ENCODE assay signal across 8 cellular contexts in the genomic region with DNA sequence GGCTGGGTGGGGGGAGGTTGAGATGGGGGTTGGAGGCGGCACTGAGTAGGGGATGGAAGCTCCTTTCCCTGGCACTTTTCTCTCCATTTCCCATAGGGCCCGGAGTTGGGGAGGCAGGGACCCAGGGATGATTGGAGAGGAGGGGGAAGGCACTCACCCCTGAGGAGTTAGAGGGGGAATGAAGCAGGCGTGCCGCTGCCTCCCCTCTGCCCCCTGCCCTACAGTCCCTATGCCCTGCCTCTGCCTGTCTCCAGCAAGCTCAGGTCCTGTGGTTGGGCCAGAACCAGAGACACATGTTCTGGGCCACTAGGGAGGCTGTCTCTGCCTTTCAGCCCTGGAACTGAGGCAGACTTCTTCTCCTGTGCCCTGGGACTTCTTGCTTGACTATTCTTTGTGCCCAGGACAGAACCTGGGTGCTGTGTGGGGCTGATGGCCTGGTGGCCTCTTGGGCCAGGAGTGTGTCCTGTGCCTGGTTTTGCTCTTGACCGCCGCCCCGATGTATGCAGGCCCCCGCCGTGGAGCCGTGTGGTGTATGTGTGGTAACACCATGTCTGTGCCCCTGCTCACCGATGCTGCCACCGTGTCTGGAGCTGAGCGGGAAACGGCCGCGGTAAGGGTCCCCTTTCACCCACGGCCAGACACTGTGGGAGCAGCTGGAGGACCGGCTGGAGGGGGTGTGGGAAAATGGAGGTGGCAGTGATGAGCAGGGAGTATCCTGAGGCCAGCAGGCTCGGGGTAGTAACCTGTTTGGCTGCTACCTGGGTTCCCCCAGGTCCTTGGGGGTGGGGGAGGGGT. TPM values are rescaled to one million over a fixed set of nuclear protein-coding genes. Genes with fewer than 3 reads are reported as not detected.
DNase-seq lines count a peak whose midpoint lies in the region; ATAC-seq and TF ChIP-seq lines count a peak whose summit lies in the region.

No MANE protein-coding gene starts in this region.

- peaks cover 15% of the 10 kb centered on the region for H3K4me1 Mint-ChIP-seq in GM23338
- H3K4me1 Mint-ChIP-seq in T-cell, result peaks cover 25 to 30% (median 28%) of the 10 kb centered on the region in 3 donors

- H3K36me3 ChIP-seq in GM23338 (ENCODE audit: insufficient read depth), result peaks cover 8% of the 10 kb centered on the region; the same call in 1 of the 2 replicates
- H3K36me3 ChIP-seq in sigmoid colon, result peaks cover 4 to 40% (median 10%) of the 10 kb centered on the region in 4 donors

- no peak; the same call in 2 of the 3 replicates for ATAC-seq in GM23338
- ATAC-seq in T-cell (replicated peaks in 1 of 4), result no peak
- no peak for ATAC-seq in GM21723 (IDR thresholded peaks at IDR 0.05; ENCODE audit: unreplicated experiment)

- H3F3A ChIP-seq in GM23338 (replicated peaks; ENCODE audit: low read depth), result 0 out of 2 replicates have a peak, but pooled peaks cover 16% of the 10 kb centered on the region

- intact Hi-C loops in sigmoid colon (cut with DNase I), result no loop called here

- no peaks in the 10 kb centered on the region; the same call in 1 of the 2 replicates for H4K20me1 ChIP-seq in GM23338 (replicated peaks; ENCODE audit: insufficient read depth)

- no peak for TF ChIP-seq EP300 in sigmoid colon (IDR thresholded peaks at IDR 0.05)

- H3K4me3 ChIP-seq in GM23338, result peak overlapping the region; percentile 98
- peak overlapping the region; percentile 93 for H3K4me3 ChIP-seq in fibroblast of villous mesenchyme (ENCODE audit: low read depth, low read length)
- H3K4me3 ChIP-seq in sigmoid colon, result peak overlapping the region; percentile 52 to 84 (median 77)

- TF ChIP-seq CTCF in GM23338 (conservative IDR thresholded peaks at IDR 0.05; ENCODE audit: low read depth in 2 of 2) (no peak), fibroblast of villous mesenchyme (IDR thresholded peaks at IDR 0.05; ENCODE audit: insufficient read depth, low read depth, low read length) (no peak), sigmoid colon (IDR thresholded peaks at IDR 0.05) (no peak)

- no peak overlapping the region for H3K27ac ChIP-seq in GM23338 (ENCODE audit: low read depth)
- H3K27ac ChIP-seq in sigmoid colon, result peak overlapping the region; percentile 73 to 85 (median 82)

- H2AFZ ChIP-seq in GM23338, result no peak overlapping the region

- peaks cover 7% of the 10 kb centered on the region; the same call in 1 of the 2 replicates for H3K4me1 ChIP-seq in GM23338 (ENCODE audit: insufficient read depth)
- peaks cover 0 to 37% (median 32%) of the 10 kb centered on the region in 4 donors for H3K4me1 ChIP-seq in sigmoid colon

- H3K9me3 ChIP-seq in sigmoid colon, result no peaks in the 10 kb centered on the region

- CTCF ChIA-PET in T-cell (lab: Charles Lee), result interaction anchor here in 1 of 2 donors (0.6 to 2.3 kb wide), 5 partner anchors 9 to 165 kb away, joined by 3 to 10 read pairs (median 5); a partner anchor contains a TSS

- DNase-seq in GM23338 (ENCODE audit: low spot score) (peak; percentile 23), T-cell (no peak), fibroblast of villous mesenchyme (ENCODE audit: low read depth) (no peak), sigmoid colon (no peak), KG1 (lab: John Stamatoyannopoulos, UW) (no peak), globus pallidus (ENCODE audit: low spot score) (no peak), NCI-H510A treated with DMSO at 0.1 percent for 48 hours (lab: John Stamatoyannopoulos, UW) (no peak)

- H3K27me3 ChIP-seq in GM23338 (ENCODE audit: insufficient read depth) (no peaks in the 10 kb centered on the region), sigmoid colon (no peaks in the 10 kb centered on the region)

- H3K4me2 ChIP-seq in GM23338, result peak overlapping the region; percentile 81

- no peaks in the 10 kb centered on the region for H3K9me3 Mint-ChIP-seq in GM23338
- no peaks in the 10 kb centered on the region for H3K9me3 Mint-ChIP-seq in T-cell

- H3K27me3 Mint-ChIP-seq in GM23338 (ENCODE audit: insufficient read depth, low read depth, poor library complexity) (peaks cover 11% of the 10 kb centered on the region), T-cell (no peaks in the 10 kb centered on the region)

- 74 to 80% methylated on average over 19 of the region's 19 CpGs for WGBS in sigmoid colon, 2 donors

- peaks cover 14% of the 10 kb centered on the region for H3K79me2 ChIP-seq in GM23338 (replicated peaks; ENCODE audit: insufficient read depth)

- H3K9me2 ChIP-seq in GM23338 (ENCODE audit: insufficient read depth), result no peaks in the 10 kb centered on the region

- H3K36me3 Mint-ChIP-seq in GM23338 (ENCODE audit: low read depth) (peaks cover 35% of the 10 kb centered on the region), T-cell (peaks cover 12% of the 10 kb centered on the region)

- H3K27ac Mint-ChIP-seq in GM23338, result peak overlapping the region; percentile 90; the same call in 1 of the 2 replicates
- H3K27ac Mint-ChIP-seq in T-cell, result peak overlapping the region; percentile 95 to 96

- POLR2A ChIA-PET in T-cell (lab: Charles Lee), result interaction anchor here in 1 of 2 donors (0.5 kb wide), 1 partner anchor 34 kb away, joined by 7 read pairs; no protein-coding TSS in a partner anchor

- no peak for TF ChIP-seq POLR2A in sigmoid colon (IDR thresholded peaks at IDR 0.05)

- H3K4me3 Mint-ChIP-seq in GM23338 (peak overlapping the region; percentile 98), T-cell (peak overlapping the region; percentile 83 to 94 (median 92))

TF ChIP-seq in GM23338, 12 proteins besides CTCF, POLR2A, EP300 and RAD21 (continues in another document):
- TF ChIP-seq EZH2phosphoT487 (IDR thresholded peaks at IDR 0.05; ENCODE audit: unreplicated experiment) (no peak), ZNF114 (CRISPR knock-in tag; IDR thresholded peaks at IDR 0.05) (no peak)
- TF ChIP-seq, protein P1, sequence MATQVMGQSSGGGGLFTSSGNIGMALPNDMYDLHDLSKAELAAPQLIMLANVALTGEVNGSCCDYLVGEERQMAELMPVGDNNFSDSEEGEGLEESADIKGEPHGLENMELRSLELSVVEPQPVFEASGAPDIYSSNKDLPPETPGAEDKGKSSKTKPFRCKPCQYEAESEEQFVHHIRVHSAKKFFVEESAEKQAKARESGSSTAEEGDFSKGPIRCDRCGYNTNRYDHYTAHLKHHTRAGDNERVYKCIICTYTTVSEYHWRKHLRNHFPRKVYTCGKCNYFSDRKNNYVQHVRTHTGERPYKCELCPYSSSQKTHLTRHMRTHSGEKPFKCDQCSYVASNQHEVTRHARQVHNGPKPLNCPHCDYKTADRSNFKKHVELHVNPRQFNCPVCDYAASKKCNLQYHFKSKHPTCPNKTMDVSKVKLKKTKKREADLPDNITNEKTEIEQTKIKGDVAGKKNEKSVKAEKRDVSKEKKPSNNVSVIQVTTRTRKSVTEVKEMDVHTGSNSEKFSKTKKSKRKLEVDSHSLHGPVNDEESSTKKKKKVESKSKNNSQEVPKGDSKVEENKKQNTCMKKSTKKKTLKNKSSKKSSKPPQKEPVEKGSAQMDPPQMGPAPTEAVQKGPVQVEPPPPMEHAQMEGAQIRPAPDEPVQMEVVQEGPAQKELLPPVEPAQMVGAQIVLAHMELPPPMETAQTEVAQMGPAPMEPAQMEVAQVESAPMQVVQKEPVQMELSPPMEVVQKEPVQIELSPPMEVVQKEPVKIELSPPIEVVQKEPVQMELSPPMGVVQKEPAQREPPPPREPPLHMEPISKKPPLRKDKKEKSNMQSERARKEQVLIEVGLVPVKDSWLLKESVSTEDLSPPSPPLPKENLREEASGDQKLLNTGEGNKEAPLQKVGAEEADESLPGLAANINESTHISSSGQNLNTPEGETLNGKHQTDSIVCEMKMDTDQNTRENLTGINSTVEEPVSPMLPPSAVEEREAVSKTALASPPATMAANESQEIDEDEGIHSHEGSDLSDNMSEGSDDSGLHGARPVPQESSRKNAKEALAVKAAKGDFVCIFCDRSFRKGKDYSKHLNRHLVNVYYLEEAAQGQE (IDR thresholded peaks at IDR 0.05; ENCODE audit: unreplicated experiment), result no peak

RNA-seq across cellular contexts. Expression of a gene that starts 1.4 kb away (rescaled TPM):
- 180 and 204 TPM in 2 replicates for total RNA-seq in GM23338 (2014; rRNA removed; shearing (Covaris generic))
- 100 and 102 TPM in 2 replicates for polyA plus RNA-seq in GM23338 (2016; fragmentation: Nextera tagmentation; extraction: Ambion mirVana)
- total RNA-seq in T-cell, result 10 to 100 TPM; 47.8 to 70.9 (median 67.6) TPM
- total RNA-seq in fibroblast of villous mesenchyme, result 46.7 and 48.8 TPM in 2 replicates
- 10 to 100 TPM; 20.2 to 24.4 (median 23.3) TPM for total RNA-seq in sigmoid colon
- 100 to 1,000 TPM in 2 of 3 donors, 10 to 100 TPM in 1; 99.6 to 121 (median 120) TPM for polyA plus RNA-seq in sigmoid colon

RNA-seq across cellular contexts. Expression of a gene that starts 8.2 kb away (rescaled TPM):
- total RNA-seq in GM23338 (2014; rRNA removed; shearing (Covaris generic)), result 31.7 and 34.6 TPM in 2 replicates
- polyA plus RNA-seq in GM23338 (2016; fragmentation: Nextera tagmentation; extraction: Ambion mirVana) (28.1 and 30.1 TPM in 2 replicates), sigmoid colon (100 to 1,000 TPM; 131 to 208 (median 207) TPM)
- total RNA-seq in T-cell (10 to 100 TPM in 3 of 5 donors, 1 to 10 TPM in 2; 7.5 to 16.5 (median 12.6) TPM), fibroblast of villous mesenchyme (31.5 and 33.5 TPM in 2 replicates), sigmoid colon (10 to 100 TPM in 1 of 4 donors, 1 to 10 TPM in 3; 7.8 to 11.5 (median 9.5) TPM)

RNA-seq across cellular contexts. Expression of a gene that starts 14.1 kb away (rescaled TPM):
- 90.7 and 99.0 TPM in 2 replicates for total RNA-seq in GM23338 (2014; rRNA removed; shearing (Covaris generic))
- polyA plus RNA-seq in GM23338 (2016; fragmentation: Nextera tagmentation; extraction: Ambion mirVana), result 52.2 and 52.9 TPM in 2 replicates
- 10 to 100 TPM; 60.7 to 87.1 (median 70.8) TPM for total RNA-seq in T-cell
- total RNA-seq in fibroblast of villous mesenchyme, result 25.4 and 28.9 TPM in 2 replicates
- 10 to 100 TPM; 47.9 to 78.7 (median 50.9) TPM for total RNA-seq in sigmoid colon
- polyA plus RNA-seq in sigmoid colon, result 10 to 100 TPM; 41.2 to 47.2 (median 42.0) TPM

RNA-seq across cellular contexts. Expression of a gene that starts 32.9 kb away (rescaled TPM):
- 13.7 and 16.9 TPM in 2 replicates for total RNA-seq in GM23338 (2014; rRNA removed; shearing (Covaris generic))
- polyA plus RNA-seq in GM23338 (2016; fragmentation: Nextera tagmentation; extraction: Ambion mirVana), result 9.1 and 11.6 TPM in 2 replicates
- 10 to 100 TPM; 14.5 to 39.0 (median 32.9) TPM for total RNA-seq in T-cell
- 30.3 and 37.1 TPM in 2 replicates for total RNA-seq in fibroblast of villous mesenchyme
- 10 to 100 TPM; 24.8 to 47.4 (median 37.9) TPM for total RNA-seq in sigmoid colon
- 100 to 1,000 TPM in 2 of 3 donors, 10 to 100 TPM in 1; 56.6 to 156 (median 118) TPM for polyA plus RNA-seq in sigmoid colon

RNA-seq across cellular contexts. Expression of a gene that starts 49.1 kb away (rescaled TPM):
- 38.1 and 49.1 TPM in 2 replicates for total RNA-seq in GM23338 (2014; rRNA removed; shearing (Covaris generic))
- 55.7 and 57.7 TPM in 2 replicates for polyA plus RNA-seq in GM23338 (2016; fragmentation: Nextera tagmentation; extraction: Ambion mirVana)
- total RNA-seq in T-cell, result 10 to 100 TPM; 26.0 to 32.8 (median 27.6) TPM
- 30.9 and 46.2 TPM in 2 replicates for total RNA-seq in fibroblast of villous mesenchyme
- total RNA-seq in sigmoid colon, result 10 to 100 TPM; 25.7 to 29.9 (median 26.7) TPM
- polyA plus RNA-seq in sigmoid colon, result 10 to 100 TPM; 12.3 to 18.3 (median 15.0) TPM
